8 cellular contexts compared by ENCODE assay signal in the genomic region with DNA sequence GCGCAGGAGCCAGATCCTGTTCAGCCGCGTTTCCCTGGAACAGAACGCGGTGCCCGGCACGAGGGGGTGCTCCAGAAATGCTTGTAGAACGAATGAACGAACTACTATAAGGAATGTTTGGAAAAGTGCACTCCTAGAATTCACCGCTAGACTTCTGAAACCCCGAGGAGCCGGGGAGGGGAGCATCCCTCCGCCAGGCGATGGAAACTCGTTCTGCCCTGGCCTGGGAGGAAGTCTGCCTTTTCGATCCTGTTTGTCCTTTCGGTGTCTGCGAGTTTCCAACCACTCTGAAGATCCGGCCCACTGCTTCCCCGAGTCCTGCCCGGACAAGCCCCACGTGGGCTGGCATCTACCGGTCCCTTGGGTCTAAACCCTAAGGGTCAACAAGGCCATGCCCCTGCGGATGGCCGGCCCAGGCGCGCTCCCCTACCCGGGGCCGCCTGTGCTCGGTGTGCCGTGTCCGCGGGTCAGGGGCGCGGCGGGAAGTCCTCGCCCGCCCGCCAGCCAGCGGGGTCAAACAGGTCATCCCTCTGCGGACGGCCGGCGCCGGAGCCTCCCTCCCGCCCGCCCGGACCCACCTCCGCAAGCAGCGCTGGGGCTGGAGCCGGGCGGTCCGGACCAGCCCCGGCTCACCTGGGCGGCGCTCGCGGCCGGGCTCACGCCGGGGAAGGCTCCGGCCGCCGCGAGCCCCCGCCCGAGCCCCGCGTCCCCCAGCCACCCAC. TPM values are rescaled to one million over a fixed set of nuclear protein-coding genes. Genes with fewer than 3 reads are reported as not detected.
DNase-seq lines count a peak whose midpoint lies in the region; ATAC-seq and TF ChIP-seq lines count a peak whose summit lies in the region.

No MANE protein-coding gene starts in this region.

- peaks cover 13% of the 10 kb centered on the region for H3K4me1 Mint-ChIP-seq in activated naive CD8-positive, alpha-beta T cell treated with anti-CD3 and anti-CD28 coated beads for 36 hours

- H3K4me2 ChIP-seq in hepatocyte: peak overlapping the region; percentile 99

- ATAC-seq in sciatic nerve (peak; percentile 20), HG03159 (IDR thresholded peaks at IDR 0.05; ENCODE audit: unreplicated experiment) (no peak), HG03520 (IDR thresholded peaks at IDR 0.05; ENCODE audit: unreplicated experiment) (no peak)

- H3K9me3 ChIP-seq in hepatocyte (ENCODE audit: low read depth): no peaks in the 10 kb centered on the region

- H3K36me3 ChIP-seq in H7 (replicated peaks; ENCODE audit: control insufficient read depth, insufficient read depth, low read length) (no peaks in the 10 kb centered on the region), hepatocyte (replicated peaks; ENCODE audit: insufficient read depth, low read depth) (no peaks in the 10 kb centered on the region)

- peaks cover 18% of the 10 kb centered on the region for H4K20me1 ChIP-seq in hepatocyte (ENCODE audit: insufficient read depth, poor library complexity, severe bottlenecking)

- peaks cover 25% of the 10 kb centered on the region for H3K4me1 ChIP-seq in hepatocyte (ENCODE audit: insufficient read depth)

- WGBS in hepatocyte (ENCODE audit: low lambda C conversion rate, missing lambda C conversion rate): 1% methylated on average over 45 of the region's 69 CpGs

- H3K36me3 Mint-ChIP-seq in activated naive CD8-positive, alpha-beta T cell treated with anti-CD3 and anti-CD28 coated beads for 36 hours: no peaks in the 10 kb centered on the region

- peak overlapping the region; percentile 36 for H2AFZ ChIP-seq in hepatocyte

- H3K27ac ChIP-seq in hepatocyte: peak overlapping the region; percentile 78

- H3K27me3 ChIP-seq in H7 (ENCODE audit: control insufficient read depth, insufficient read depth, low read length) (peaks cover 22% of the 10 kb centered on the region), hepatocyte (no peaks in the 10 kb centered on the region)

- DNase-seq in 8988T (peak; percentile 83), H7 (peak; percentile 85), hepatocyte (ENCODE audit: low spot score) (peak; percentile 68), sciatic nerve (ENCODE audit: low spot score) (no peak)
- DNase-seq in activated naive CD8-positive, alpha-beta T cell treated with anti-CD3 and anti-CD28 coated beads for 36 hours: no peak
- no peak for DNase-seq in activated CD4-positive, alpha-beta T cell treated with anti-CD3 and anti-CD28 coated beads for 48 hours

- H3K79me2 ChIP-seq in hepatocyte: peaks cover 41% of the 10 kb centered on the region

- H3K9me3 Mint-ChIP-seq in activated naive CD8-positive, alpha-beta T cell treated with anti-CD3 and anti-CD28 coated beads for 36 hours: no peaks in the 10 kb centered on the region

- intact Hi-C loops in sciatic nerve (cut with DNase I): no loop called here

- peak overlapping the region; percentile 40 for H3K4me3 Mint-ChIP-seq in activated naive CD8-positive, alpha-beta T cell treated with anti-CD3 and anti-CD28 coated beads for 36 hours

- H3K4me3 ChIP-seq in H7 (ENCODE audit: insufficient read depth, low read depth, low read length) (peak overlapping the region; percentile 57), hepatocyte (peak overlapping the region; percentile 90)

- H3K27me3 Mint-ChIP-seq in activated naive CD8-positive, alpha-beta T cell treated with anti-CD3 and anti-CD28 coated beads for 36 hours: peaks cover 49% of the 10 kb centered on the region

- no peaks in the 10 kb centered on the region for H3K9me2 ChIP-seq in hepatocyte (replicated peaks; ENCODE audit: insufficient read depth)

- H3K27ac Mint-ChIP-seq in activated naive CD8-positive, alpha-beta T cell treated with anti-CD3 and anti-CD28 coated beads for 36 hours: no peak overlapping the region

- peak; percentile 19 for TF ChIP-seq CTCF in hepatocyte (IDR thresholded peaks at IDR 0.05; ENCODE audit: poor library complexity)

RNA-seq across cellular contexts. Expression of a gene that starts 0.5 kb away (rescaled TPM):
- 23.9 and 52.0 TPM in 2 replicates for total RNA-seq in H7 (2014; rRNA removed; shearing (Covaris generic))
- under 1 TPM; 0.76 to 0.88 TPM for total RNA-seq in activated naive CD8-positive, alpha-beta T cell treated with anti-CD3 and anti-CD28 coated beads for 36 hours
- total RNA-seq in hepatocyte (49.0 and 53.7 TPM in 2 replicates), sciatic nerve (79.2 TPM)
- 51.6 and 66.6 TPM in 2 replicates for polyA plus RNA-seq in hepatocyte

Comparison
In these comparisons a context has a peak if more than half of its experiments do, and no peak if none do; other contexts are left out.
1. DNase-seq: peak in 8988T (single experiment), H7 (single experiment) and hepatocyte (single experiment); none in activated naive CD8-positive, alpha-beta T cell treated with anti-CD3 and anti-CD28 coated beads for 36 hours (single experiment), sciatic nerve (single experiment) and activated CD4-positive, alpha-beta T cell treated with anti-CD3 and anti-CD28 coated beads for 48 hours (single experiment).
2. RNA of a gene that starts 0.5 kb away (total RNA-seq): 79.2 TPM in sciatic nerve (single experiment), 23.9 to 52.0 TPM in H7 and 49.0 to 53.7 TPM in hepatocyte; 0.76 to 0.88 TPM in activated naive CD8-positive, alpha-beta T cell treated with anti-CD3 and anti-CD28 coated beads for 36 hours; every median in the first group is over 10 times any median in the second.